ENCODE assay signal across 3 cellular contexts in genomic region chr2:46935071-46935470, GRCh38.
TF ChIP-seq lines count a peak whose summit lies in the region.

No MANE protein-coding gene starts in this region.

TF ChIP-seq in HepG2, 621 proteins besides CTCF, POLR2A, EP300 and RAD21:
- TF ChIP-seq AKAP8 (CRISPR knock-in tag; IDR thresholded peaks at IDR 0.05) = no peak
- TF ChIP-seq NONO (IDR thresholded peaks at IDR 0.05) = no peak
- TF ChIP-seq NONO (CRISPR knock-in tag; conservative IDR thresholded peaks at IDR 0.05) = no peak
- no peak for TF ChIP-seq ZFP36L1 (CRISPR knock-in tag; IDR thresholded peaks at IDR 0.05)
- peak; percentile 60 for TF ChIP-seq HNF4A (CRISPR knock-in tag; IDR thresholded peaks at IDR 0.05)
- TF ChIP-seq ZNF383 (CRISPR knock-in tag; IDR thresholded peaks at IDR 0.05; ENCODE audit: borderline replicate concordance) = no peak

TF ChIP-seq in IMR-90, 13 proteins besides CTCF, POLR2A, EP300 and RAD21:
- no peak for TF ChIP-seq MXI1 (IDR thresholded peaks at IDR 0.05; ENCODE audit: borderline replicate concordance, low read depth, low read length)
- no peak for TF ChIP-seq FOS (IDR thresholded peaks at IDR 0.05; ENCODE audit: low read depth, low read length)
TF ChIP-seq in IMR-90: peak in this region for 0.

TF ChIP-seq in liver, 16 proteins besides CTCF, POLR2A, EP300 and RAD21:
- TF ChIP-seq HNF4A (conservative IDR thresholded peaks at IDR 0.05) (peak; percentile 7 to 9), REST (IDR thresholded peaks at IDR 0.05) (no peak)
